ENCODE assay signal across 8 cellular contexts in genomic region chr12:685388-685787, GRCh38. TPM values are rescaled to one million over a fixed set of nuclear protein-coding genes. Genes with fewer than 3 reads are reported as not detected.
A peak's percentile ranks its signal among the peaks of the same experiment; 100 is the strongest.
DNase-seq lines count a peak whose midpoint lies in the region; ATAC-seq, FAIRE-seq and TF ChIP-seq lines count a peak whose summit lies in the region.

No MANE protein-coding gene starts in this region.

- H3K4me2 ChIP-seq in BLaER1 (peak overlapping the region; percentile 64), endothelial cell of umbilical vein (ENCODE audit: insufficient read depth, low read length) (no peak overlapping the region)

- peak; percentile 70; the same call in 1 of the 2 replicates for TF ChIP-seq EP300 in Ishikawa (IDR thresholded peaks at IDR 0.05; ENCODE audit: borderline replicate concordance)

- peak; percentile 77 for DNase-seq in activated CD4-positive, alpha-beta T cell treated with anti-CD3 and anti-CD28 coated beads for 48 hours
- DNase-seq in endothelial cell of umbilical vein (ENCODE audit: low read depth, low spot score) (peak; percentile 77), cerebellar cortex (ENCODE audit: low spot score) (no peak), hypothalamus (lab: John Stamatoyannopoulos, UW) (no peak)
- DNase-seq in stimulated activated CD8-positive, alpha-beta memory T cell treated with anti-CD3 and anti-CD28 coated beads, Interleukin-12 subunit alpha, Interleukin-12 subunit beta, amount 100 ng/mL, for 1 hour (ENCODE audit: low read depth): peak; percentile 65

- no peak for TF ChIP-seq CTCF in endothelial cell of umbilical vein (IDR thresholded peaks at IDR 0.05; ENCODE audit: extremely low read depth in 1 of 2, insufficient read depth in 1 of 2, low read depth in 1 of 2, low read length in 2 of 2)

- BruUV-seq in endothelial cell of umbilical vein (replicated peaks; lab: Mats Ljungman, UMichigan): no TSS peak

- H3K27ac ChIP-seq in BLaER1 (peak overlapping the region; percentile 53; the same call in 1 of the 2 replicates), endothelial cell of umbilical vein (ENCODE audit: insufficient read depth, low read depth, low read length) (no peak overlapping the region)

- H3K27me3 ChIP-seq in BLaER1 (no peaks in the 10 kb centered on the region), endothelial cell of umbilical vein (ENCODE audit: control insufficient read depth in 2 of 2, insufficient read depth in 2 of 2, low read length in 2 of 2) (no peaks in the 10 kb centered on the region)

- intact Hi-C loops in endothelial cell of umbilical vein (cut with micrococcal nuclease): no loop called here

- peak; percentile 80 for ATAC-seq in GM19463 (IDR thresholded peaks at IDR 0.05; ENCODE audit: unreplicated experiment)

- CTCF ChIA-PET in endothelial cell of umbilical vein (lab: Charles Lee): interaction anchor here (1.0 to 2.5 kb wide), 3 partner anchors 18 to 69 kb away, joined by 4 to 14 read pairs (median 5); no protein-coding TSS in a partner anchor

- H3K9me3 ChIP-seq in BLaER1: no peaks in the 10 kb centered on the region
- no peaks in the 10 kb centered on the region for H3K9me3 ChIP-seq in endothelial cell of umbilical vein (replicated peaks; ENCODE audit: control insufficient read depth, insufficient read depth, low read length)

- FAIRE-seq in endothelial cell of umbilical vein (lab: Jason Lieb, UNC): peak; percentile 4

- H3K36me3 ChIP-seq in BLaER1 (no peaks in the 10 kb centered on the region), endothelial cell of umbilical vein (ENCODE audit: control insufficient read depth in 2 of 2, extremely low read depth in 1 of 2, insufficient read depth in 2 of 2, low read length in 2 of 2) (no peaks in the 10 kb centered on the region)

- dilution Hi-C loops in endothelial cell of umbilical vein (cut with MboI; ENCODE audit: extremely low pct_ligation_motif_present, low sequenced_read_pairs): no loop called here

- POLR2A ChIA-PET in endothelial cell of umbilical vein (lab: Charles Lee): no interaction called here

- peak overlapping the region; percentile 5; the same call in 1 of the 2 replicates for H3K9ac ChIP-seq in BLaER1
- H3K9ac ChIP-seq in endothelial cell of umbilical vein (replicated peaks; ENCODE audit: extremely low read depth, insufficient read depth, low read length): no peak overlapping the region

- peak; percentile 6; the same call in 1 of the 2 replicates for TF ChIP-seq RAD21 in Ishikawa (IDR thresholded peaks at IDR 0.05; ENCODE audit: low read depth)

- no peak overlapping the region for H2AFZ ChIP-seq in endothelial cell of umbilical vein (ENCODE audit: low read depth, low read length)

- H3K4me1 ChIP-seq in BLaER1 (peaks cover 44% of the 10 kb centered on the region), endothelial cell of umbilical vein (ENCODE audit: control insufficient read depth, extremely low read depth, insufficient read depth, low read length) (no peaks in the 10 kb centered on the region)

- H3K9me1 ChIP-seq in endothelial cell of umbilical vein (replicated peaks; ENCODE audit: control insufficient read depth, extremely low read depth, insufficient read depth, low read length): no peaks in the 10 kb centered on the region

- H4K20me1 ChIP-seq in BLaER1 (no peaks in the 10 kb centered on the region), endothelial cell of umbilical vein (replicated peaks; ENCODE audit: control insufficient read depth, extremely low read depth, insufficient read depth, low read length) (no peaks in the 10 kb centered on the region)

- TF ChIP-seq POLR2A in endothelial cell of umbilical vein (IDR thresholded peaks at IDR 0.05; ENCODE audit: low read depth, low read length): no peak

- H3K79me2 ChIP-seq in endothelial cell of umbilical vein (ENCODE audit: control insufficient read depth, insufficient read depth, low read length): no peaks in the 10 kb centered on the region

- no peak overlapping the region for H3K4me3 ChIP-seq in BLaER1
- H3K4me3 ChIP-seq in endothelial cell of umbilical vein (replicated peaks in 1 of 3; ENCODE audit: insufficient read depth in 1 of 3, low read depth in 1 of 3, low read length in 3 of 3): no peak overlapping the region

TF ChIP-seq in Ishikawa, 13 proteins besides CTCF, POLR2A, EP300 and RAD21:
- no peak for TF ChIP-seq EGR1 (IDR thresholded peaks at IDR 0.05)
- peak; percentile 82 for TF ChIP-seq NFIC (IDR thresholded peaks at IDR 0.05)
- TF ChIP-seq CEBPB (IDR thresholded peaks at IDR 0.05): peak; percentile 45
- peak; percentile 67 for TF ChIP-seq TCF12 (IDR thresholded peaks at IDR 0.05; ENCODE audit: low read depth)
- peak; percentile 65 for TF ChIP-seq TEAD4 (IDR thresholded peaks at IDR 0.05)
- TF ChIP-seq, protein P1, sequence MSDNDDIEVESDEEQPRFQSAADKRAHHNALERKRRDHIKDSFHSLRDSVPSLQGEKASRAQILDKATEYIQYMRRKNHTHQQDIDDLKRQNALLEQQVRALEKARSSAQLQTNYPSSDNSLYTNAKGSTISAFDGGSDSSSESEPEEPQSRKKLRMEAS (IDR thresholded peaks at IDR 0.05): no peak

TF ChIP-seq in endothelial cell of umbilical vein, 7 proteins besides CTCF, POLR2A, EP300 and RAD21:
- TF ChIP-seq JUN (IDR thresholded peaks at IDR 0.05; ENCODE audit: borderline replicate concordance, insufficient read depth, insufficient read length, low read depth) (no peak), POLR2AphosphoS5 (IDR thresholded peaks at IDR 0.05; ENCODE audit: insufficient read depth, low read depth, low read length) (no peak), GATA2 (IDR thresholded peaks at IDR 0.05; ENCODE audit: insufficient read depth, insufficient read length, low read depth, low read length) (no peak), EZH2 (IDR thresholded peaks at IDR 0.05; ENCODE audit: borderline replicate concordance, low read depth, low read length, severe bottlenecking) (no peak), FOS (IDR thresholded peaks at IDR 0.05; ENCODE audit: borderline replicate concordance, insufficient read depth, low read length) (no peak)
- TF ChIP-seq, protein P1 (IDR thresholded peaks at IDR 0.05; ENCODE audit: insufficient read depth, insufficient read length): no peak

RNA-seq across cellular contexts. Expression of gene NINJ2, which starts 22.1 kb away (rescaled TPM):
- 0.75 and 1.4 TPM in 2 replicates for total RNA-seq in endothelial cell of umbilical vein
- 4.4 and 6.0 TPM in 2 replicates for polyA plus RNA-seq in endothelial cell of umbilical vein
- 3.4 and 3.7 TPM in 2 replicates for polyA plus RNA-seq in endothelial cell of umbilical vein (2011; cell fraction: cytosol; rRNA removed)
- 0.74 and 1.1 TPM in 2 replicates for polyA plus RNA-seq in endothelial cell of umbilical vein (2011; cell fraction: nucleus; rRNA removed)
- 2.7 and 3.6 TPM in 2 replicates for polyA plus RNA-seq in endothelial cell of umbilical vein (2012)
- polyA minus RNA-seq in endothelial cell of umbilical vein: 1.1 and 6.6 TPM in 2 replicates
- polyA minus RNA-seq in endothelial cell of umbilical vein (2011; cell fraction: cytosol; rRNA and poly(A)+ RNA removed): 1.2 TPM
- polyA minus RNA-seq in endothelial cell of umbilical vein (2011; cell fraction: nucleus; rRNA and poly(A)+ RNA removed): not detected in 2 replicates

Comparison
In these comparisons a context has a peak if more than half of its experiments do, and no peak if none do; other contexts are left out.
1. DNase-seq: peak in activated CD4-positive, alpha-beta T cell treated with anti-CD3 and anti-CD28 coated beads for 48 hours (single experiment), endothelial cell of umbilical vein (single experiment) and stimulated activated CD8-positive, alpha-beta memory T cell treated with anti-CD3 and anti-CD28 coated beads, Interleukin-12 subunit alpha, Interleukin-12 subunit beta, amount 100 ng/mL, for 1 hour (single experiment); none in cerebellar cortex (single experiment) and hypothalamus (0 of 51).